In the genomic region with DNA sequence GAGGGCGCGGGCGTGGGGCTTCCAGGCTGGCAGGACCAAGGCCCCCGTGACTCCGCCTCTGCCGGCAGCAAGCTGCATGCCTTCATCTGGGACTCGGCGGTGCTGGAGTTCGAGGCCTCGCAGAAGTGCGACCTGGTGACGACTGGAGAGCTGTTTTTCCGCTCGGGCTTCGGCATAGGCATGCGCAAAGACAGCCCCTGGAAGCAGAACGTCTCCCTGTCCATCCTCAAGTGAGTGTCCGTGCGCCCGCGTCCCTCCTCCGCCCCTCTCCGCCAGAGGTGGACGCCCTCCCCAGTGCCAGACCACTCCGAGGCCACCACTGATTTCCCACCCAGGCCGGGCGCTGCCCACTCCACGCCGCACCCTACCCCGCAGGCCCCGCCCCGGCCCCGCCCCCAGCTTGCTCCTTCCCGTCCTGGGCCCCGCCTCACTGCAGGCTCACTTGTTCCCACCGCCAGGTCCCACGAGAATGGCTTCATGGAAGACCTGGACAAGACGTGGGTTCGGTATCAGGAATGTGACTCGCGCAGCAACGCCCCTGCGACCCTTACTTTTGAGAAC, we compare ENCODE assay signal across 11 cellular contexts. TPM values are rescaled to one million over a fixed set of nuclear protein-coding genes. Genes with fewer than 3 reads are reported as not detected.
DNase-seq lines count a peak whose midpoint lies in the region; ATAC-seq, FAIRE-seq and TF ChIP-seq lines count a peak whose summit lies in the region.
"Had no signal": no experiment of that assay in that cellular context is flagged by ENCODE, and none has a peak within 500 bp of the region (broad histone marks: within the 10 kb centered on the region; RNA-seq: fewer than 3 reads in every experiment).

No MANE protein-coding gene starts in this region.

- intact Hi-C loops in lower lobe of right lung (cut with DNase I) (no loop called here), aorta (cut with DNase I) (no loop called here)

- peak; percentile 19; the same call in 1 of the 2 replicates for TF ChIP-seq POLR2A in A549 (IDR thresholded peaks at IDR 0.05; ENCODE audit: low read length)

- H3K4me3 ChIP-seq in A549 (peak overlapping the region; percentile 38), HUES6 (ENCODE audit: low read depth, low read length) (peak overlapping the region; percentile 63), endodermal cell (ENCODE audit: low read length) (no peak overlapping the region), lower lobe of right lung (peak overlapping the region; percentile 43), aorta (ENCODE audit: low read length in 2 of 2) (no peak overlapping the region)

- peak overlapping the region; percentile 76 for H3K4me2 ChIP-seq in A549

- in situ Hi-C loops in G401 (cut with HindIII; ENCODE audit: low sequenced_read_pairs): loop anchor here (25.0 kb wide), 1 partner anchor 226 kb away; the partner anchor contains the start of genes C8G and FBXW5

- no peaks in the 10 kb centered on the region for H3K9me3 Mint-ChIP-seq in endodermal cell
- H3K9me3 Mint-ChIP-seq: activated T-helper 1 cell treated with anti-CD3 and anti-CD28 coated beads, Interleukin-12 subunit alpha, Interleukin-12 subunit beta, Interleukin-2, Interleukin-4 antibody, amounts not matched to agents 30 ng/mL and 10 ng/mL and 1 ng/mL, durations not matched to agents 14 hours and 24 hours and 36 hours had no signal

- H3K27me3 ChIP-seq in HUES6 (ENCODE audit: control insufficient read depth, insufficient read depth, low read length) (peaks cover 100% of the 10 kb centered on the region), endodermal cell (ENCODE audit: control insufficient read depth, insufficient read depth, low read length, poor library complexity, severe bottlenecking) (peaks cover 100% of the 10 kb centered on the region), lower lobe of right lung (ENCODE audit: low read depth) (peaks cover 99% of the 10 kb centered on the region), aorta (ENCODE audit: control insufficient read depth in 1 of 2, insufficient read depth in 2 of 2, low read length in 1 of 2) (peaks cover 0 to 2% of the 10 kb centered on the region in 2 donors)

- no peaks in the 10 kb centered on the region for H3K36me3 Mint-ChIP-seq in endodermal cell (ENCODE audit: low read depth)
- H3K36me3 Mint-ChIP-seq: CD4-positive, CD25-positive, alpha-beta regulatory T cell had no signal

- H3K27me3 Mint-ChIP-seq in endodermal cell (ENCODE audit: insufficient read depth): peaks cover 95% of the 10 kb centered on the region

- no peak for TF ChIP-seq EP300 in A549 (IDR thresholded peaks at IDR 0.05)

- no peak for TF ChIP-seq CTCF in A549 (IDR thresholded peaks at IDR 0.05)
- peak; percentile 5 for TF ChIP-seq CTCF in endodermal cell (conservative IDR thresholded peaks at IDR 0.05)
- TF ChIP-seq CTCF in lower lobe of right lung (IDR thresholded peaks at IDR 0.05): no peak

- DNase-seq in A549 (ENCODE audit: low read depth in 1 of 2, low spot score in 1 of 2) (peak in 1 of 2 experiments; percentile 78), endodermal cell (peak; percentile 71), lower lobe of right lung (no peak), aorta (no peak), NCI-H510A (lab: John Stamatoyannopoulos, UW) (no peak), G401 (ENCODE audit: low spot score) (no peak)
- DNase-seq in effector CD8-positive, alpha-beta T cell (lab: John Stamatoyannopoulos, UW): no peak
- DNase-seq: CD4-positive, CD25-positive, alpha-beta regulatory T cell had no signal

- TF ChIP-seq RAD21 in A549 (conservative IDR thresholded peaks at IDR 0.05 in 1 of 2, IDR thresholded peaks at IDR 0.05 in 1 of 2): no peak

- H3K9me3 ChIP-seq in A549: no peaks in the 10 kb centered on the region
- no peaks in the 10 kb centered on the region for H3K9me3 ChIP-seq in HUES6 (ENCODE audit: control insufficient read depth, insufficient read depth, low read depth, low read length)
- H3K9me3 ChIP-seq in endodermal cell (ENCODE audit: control insufficient read depth, low read length): no peaks in the 10 kb centered on the region
- no peaks in the 10 kb centered on the region for H3K9me3 ChIP-seq in lower lobe of right lung
- no peaks in the 10 kb centered on the region for H3K9me3 ChIP-seq in aorta (ENCODE audit: control insufficient read depth, low read length)

- H3K36me3 ChIP-seq in HUES6 (ENCODE audit: control insufficient read depth, insufficient read depth, low read length) (no peaks in the 10 kb centered on the region), endodermal cell (ENCODE audit: control insufficient read depth, insufficient read depth, low read length) (no peaks in the 10 kb centered on the region), lower lobe of right lung (no peaks in the 10 kb centered on the region), aorta (ENCODE audit: control insufficient read depth in 1 of 2, insufficient read depth in 2 of 2, low read length in 1 of 2) (no peaks in the 10 kb centered on the region)

- POLR2A ChIA-PET in A549 (lab: Yijun Ruan, JAX): interaction anchor here (0.6 to 2.1 kb wide), 8 partner anchors 13 to 78 kb away, joined by 3 to 9 read pairs (median 4); partner anchors contain the start of genes RNF224, TPRN and TUBB4B

- H3K27ac ChIP-seq in A549: peak overlapping the region; percentile 54 to 85
- H3K27ac ChIP-seq in HUES6 (ENCODE audit: low read depth, low read length): no peak overlapping the region
- no peak overlapping the region for H3K27ac ChIP-seq in endodermal cell (ENCODE audit: low read depth, low read length)
- H3K27ac ChIP-seq in lower lobe of right lung: no peak overlapping the region
- no peak overlapping the region for H3K27ac ChIP-seq in aorta (ENCODE audit: low read depth in 1 of 2, low read length in 2 of 2)

- peak; percentile 20 to 60; a peak in 5 of 6 replicates for ATAC-seq in A549
- ATAC-seq in lower lobe of right lung: peak; percentile 11 to 41
- ATAC-seq in aorta (ENCODE audit: low FRiP score): no peak

- H3K4me1 ChIP-seq in A549 (peaks cover 33% of the 10 kb centered on the region), HUES6 (ENCODE audit: control insufficient read depth, insufficient read depth, low read length) (no peaks in the 10 kb centered on the region), endodermal cell (ENCODE audit: control insufficient read depth, insufficient read depth, low read length) (no peaks in the 10 kb centered on the region), lower lobe of right lung (peaks cover 26% of the 10 kb centered on the region), aorta (ENCODE audit: control insufficient read depth in 1 of 2, insufficient read depth in 2 of 2, low read length in 2 of 2) (no peaks in the 10 kb centered on the region)

- no peak overlapping the region for H3K9ac ChIP-seq in HUES6 (ENCODE audit: low read length)
- H3K9ac ChIP-seq in endodermal cell (ENCODE audit: extremely low read depth, low read length, poor library complexity, severe bottlenecking): no peak overlapping the region

- H3K4me3 Mint-ChIP-seq in endodermal cell: peak overlapping the region; percentile 32
- H3K4me3 Mint-ChIP-seq: activated T-helper 1 cell treated with anti-CD3 and anti-CD28 coated beads, Interleukin-12 subunit alpha, Interleukin-12 subunit beta, Interleukin-2, Interleukin-4 antibody, amounts not matched to agents 30 ng/mL and 10 ng/mL and 1 ng/mL, durations not matched to agents 14 hours and 24 hours and 36 hours had no signal

- no peak for FAIRE-seq in A549 (lab: Jason Lieb, UNC)

- H3K4me1 Mint-ChIP-seq in endodermal cell: no peaks in the 10 kb centered on the region

- CTCF ChIA-PET in A549 (lab: Yijun Ruan, JAX): interaction anchor here (0.7 to 7.4 kb wide), 12 partner anchors 8 to 96 kb away, joined by 3 to 57 read pairs (median 4); partner anchors contain the start of genes LRRC26, RNF224, SSNA1 and TMEM210

- no peak overlapping the region for H3K27ac Mint-ChIP-seq in endodermal cell
- H3K27ac Mint-ChIP-seq: activated T-helper 1 cell treated with anti-CD3 and anti-CD28 coated beads, Interleukin-12 subunit alpha, Interleukin-12 subunit beta, Interleukin-2, Interleukin-4 antibody, amounts not matched to agents 30 ng/mL and 10 ng/mL and 1 ng/mL, durations not matched to agents 14 hours and 24 hours and 36 hours had no signal

- 30% methylated on average over 26 of the region's 43 CpGs for WGBS in A549 (ENCODE audit: missing lambda C conversion rate)
- 27 to 37% methylated on average over 25 to 43 of the region's 43 CpGs for WGBS in endodermal cell (ENCODE audit: insufficient coverage in 1 of 2, insufficient read length in 1 of 2), 2 experiments
- WGBS in aorta, 2 donors: 9 to 15% methylated on average over 35 to 43 of the region's 43 CpGs

RNA-seq across cellular contexts. Expression of gene LRRC26, which starts 6.7 kb away (rescaled TPM):
- polyA plus RNA-seq in A549 (2011; rRNA removed): 0.08 and 0.09 TPM in 2 replicates
- polyA plus RNA-seq in A549 (2012; cell fraction: cytosol; rRNA removed): 1.4 and 2.3 TPM in 2 replicates
- polyA plus RNA-seq in A549 (2012; cell fraction: nucleus; rRNA removed): 0.81 and 2.7 TPM in 2 replicates
- polyA plus RNA-seq in A549 (2017; fragmentation: RNase III; extraction: RNeasy Plus Mini Kit Qiagen cat#74134 plus additional on column Dnase treatment): 0.80 to 1.2 TPM (median 1.0 TPM) in 3 replicates
- polyA minus RNA-seq in A549 (2011; rRNA and poly(A)+ RNA removed): not detected in 2 replicates
- total RNA-seq in endodermal cell: under 1 TPM in 1 of 2 donors, not detected in 1; 0.53 TPM
- polyA plus RNA-seq in endodermal cell (2013, experiment 1 of 2): 0.39 TPM
- polyA plus RNA-seq in endodermal cell (2013, experiment 2 of 2): not detected
- total RNA-seq in lower lobe of right lung: 1.0 TPM
- total RNA-seq in aorta: not detected
- polyA plus RNA-seq in aorta: not detected
- total RNA-seq in G401 (2014; rRNA removed; shearing (Covaris generic)): 1.3 TPM in 1 of 2 replicates, not detected in the other
- total RNA-seq: CD4-positive, CD25-positive, alpha-beta regulatory T cell; glomerular endothelial cell had no signal
- polyA plus RNA-seq: CD4-positive, CD25-positive, alpha-beta regulatory T cell had no signal

RNA-seq across cellular contexts. Expression of gene TMEM210, which starts 8.7 kb away (rescaled TPM):
- not detected in 2 replicates for polyA plus RNA-seq in A549 (2011; rRNA removed)
- polyA plus RNA-seq in A549 (2012; cell fraction: cytosol; rRNA removed): not detected in 2 replicates
- 0.24 TPM in 1 of 2 replicates, not detected in the other for polyA plus RNA-seq in A549 (2012; cell fraction: nucleus; rRNA removed)
- not detected in 3 replicates for polyA plus RNA-seq in A549 (2017; fragmentation: RNase III; extraction: RNeasy Plus Mini Kit Qiagen cat#74134 plus additional on column Dnase treatment)
- not detected in 2 replicates for polyA minus RNA-seq in A549 (2011; rRNA and poly(A)+ RNA removed)
- under 1 TPM in 1 of 2 donors, not detected in 1; 0.62 TPM for total RNA-seq in endodermal cell
- not detected for polyA plus RNA-seq in endodermal cell (2013, experiment 1 of 2)
- not detected for polyA plus RNA-seq in endodermal cell (2013, experiment 2 of 2)
- not detected for total RNA-seq in lower lobe of right lung
- total RNA-seq in aorta: not detected
- polyA plus RNA-seq in aorta: not detected
- not detected in 2 replicates for total RNA-seq in G401 (2014; rRNA removed; shearing (Covaris generic))
- total RNA-seq: activated T-helper 1 cell treated with anti-CD3 and anti-CD28 coated beads, Interleukin-12 subunit alpha, Interleukin-12 subunit beta, Interleukin-2, Interleukin-4 antibody, amounts not matched to agents 30 ng/mL and 10 ng/mL and 1 ng/mL, durations not matched to agents 14 hours and 24 hours and 36 hours; CD4-positive, CD25-positive, alpha-beta regulatory T cell; glomerular endothelial cell had no signal
- polyA plus RNA-seq: CD4-positive, CD25-positive, alpha-beta regulatory T cell had no signal

RNA-seq across cellular contexts. Expression of gene GRIN1, which starts 24.2 kb away (rescaled TPM):
- polyA plus RNA-seq in A549 (2011; rRNA removed) (0.11 and 0.13 TPM in 2 replicates), A549 (2017; fragmentation: RNase III; extraction: RNeasy Plus Mini Kit Qiagen cat#74134 plus additional on column Dnase treatment) (0.30 to 0.51 TPM (median 0.45 TPM) in 3 replicates), aorta (not detected)
- 0.30 and 0.57 TPM in 2 replicates for polyA plus RNA-seq in A549 (2012; cell fraction: cytosol; rRNA removed)
- polyA plus RNA-seq in A549 (2012; cell fraction: nucleus; rRNA removed): 0.38 and 0.78 TPM in 2 replicates
- polyA minus RNA-seq in A549 (2011; rRNA and poly(A)+ RNA removed): 0.17 and 0.88 TPM in 2 replicates
- total RNA-seq in endodermal cell (under 1 TPM; 0.35 to 0.73 TPM), lower lobe of right lung (0.92 TPM), aorta (not detected)
- polyA plus RNA-seq in endodermal cell (2013, experiment 1 of 2): 0.04 TPM
- 0.12 TPM for polyA plus RNA-seq in endodermal cell (2013, experiment 2 of 2)
- total RNA-seq in G401 (2014; rRNA removed; shearing (Covaris generic)): not detected in 2 replicates
- total RNA-seq: CD4-positive, CD25-positive, alpha-beta regulatory T cell; glomerular endothelial cell had no signal
- polyA plus RNA-seq: CD4-positive, CD25-positive, alpha-beta regulatory T cell had no signal

RNA-seq across cellular contexts. Expression of gene ANAPC2, which starts 25.2 kb away (rescaled TPM):
- 17.5 and 22.3 TPM in 2 replicates for polyA plus RNA-seq in A549 (2011; rRNA removed)
- polyA plus RNA-seq in A549 (2012; cell fraction: cytosol; rRNA removed): 37.1 and 48.9 TPM in 2 replicates
- 202 and 265 TPM in 2 replicates for polyA plus RNA-seq in A549 (2012; cell fraction: nucleus; rRNA removed)
- polyA plus RNA-seq in A549 (2017; fragmentation: RNase III; extraction: RNeasy Plus Mini Kit Qiagen cat#74134 plus additional on column Dnase treatment): 35.4 to 40.7 TPM (median 39.9 TPM) in 3 replicates
- polyA minus RNA-seq in A549 (2011; rRNA and poly(A)+ RNA removed): 18.9 and 25.5 TPM in 2 replicates
- 10 to 100 TPM; 66.5 to 69.2 TPM for total RNA-seq in endodermal cell
- polyA plus RNA-seq in endodermal cell (2013, experiment 1 of 2): 40.0 TPM
- polyA plus RNA-seq in endodermal cell (2013, experiment 2 of 2): 33.2 TPM
- 58.2 TPM for total RNA-seq in lower lobe of right lung
- total RNA-seq in aorta: 10 to 100 TPM; 38.7 to 54.0 TPM
- polyA plus RNA-seq in aorta: 10 to 100 TPM; 13.3 to 84.5 TPM
- 58.8 and 63.6 TPM in 2 replicates for total RNA-seq in G401 (2014; rRNA removed; shearing (Covaris generic))

RNA-seq across cellular contexts. Expression of gene SSNA1, which starts 25.3 kb away (rescaled TPM):
- polyA plus RNA-seq in A549 (2011; rRNA removed) (52.6 and 54.1 TPM in 2 replicates), A549 (2017; fragmentation: RNase III; extraction: RNeasy Plus Mini Kit Qiagen cat#74134 plus additional on column Dnase treatment) (89.2 to 102 TPM (median 102 TPM) in 3 replicates), aorta (10 to 100 TPM; 77.0 to 87.1 TPM)
- polyA plus RNA-seq in A549 (2012; cell fraction: cytosol; rRNA removed): 201 and 204 TPM in 2 replicates
- polyA plus RNA-seq in A549 (2012; cell fraction: nucleus; rRNA removed): 122 and 139 TPM in 2 replicates
- 10.9 and 21.7 TPM in 2 replicates for polyA minus RNA-seq in A549 (2011; rRNA and poly(A)+ RNA removed)
- total RNA-seq in endodermal cell (10 to 100 TPM; 66.5 to 67.7 TPM), lower lobe of right lung (57.6 TPM), aorta (10 to 100 TPM; 30.5 to 37.4 TPM)
- 58.8 TPM for polyA plus RNA-seq in endodermal cell (2013, experiment 1 of 2)
- polyA plus RNA-seq in endodermal cell (2013, experiment 2 of 2): 62.8 TPM
- 95.8 and 122 TPM in 2 replicates for total RNA-seq in G401 (2014; rRNA removed; shearing (Covaris generic))

Comparison
In these comparisons a context has a peak if more than half of its experiments do, and no peak if none do; other contexts are left out.
1. H3K27ac ChIP-seq: peak in A549 (2 of 2); none in HUES6 (single experiment), endodermal cell (single experiment), lower lobe of right lung (single experiment) and aorta (0 of 2).
2. H3K4me3 ChIP-seq: peak in A549 (single experiment), HUES6 (single experiment) and lower lobe of right lung (single experiment); none in endodermal cell (single experiment) and aorta (0 of 2).